In the genomic region with DNA sequence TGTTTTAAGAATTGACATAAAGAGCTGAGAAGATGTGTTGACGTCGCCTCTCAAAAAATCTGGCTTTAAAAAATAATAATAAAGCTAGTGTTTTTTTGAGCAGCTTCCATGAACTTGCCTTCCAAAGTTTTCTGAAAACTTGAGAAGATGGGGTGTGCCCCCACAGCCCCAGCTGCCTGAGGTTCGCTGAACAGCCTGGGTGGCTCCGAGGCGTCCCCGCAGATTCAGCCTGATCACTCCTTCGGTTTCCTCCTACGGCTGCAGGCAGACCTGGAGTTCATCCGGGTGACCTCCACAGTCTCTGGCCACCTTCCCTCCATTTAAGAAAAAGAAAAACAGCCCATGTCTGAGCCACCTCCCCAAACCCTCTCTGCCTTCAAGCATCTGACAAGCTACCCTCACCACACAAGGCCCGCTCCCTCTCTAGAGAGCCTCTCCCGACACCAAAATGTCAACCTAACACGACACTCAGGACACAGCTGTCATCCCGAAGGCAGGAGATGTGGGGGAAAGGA, we compare ENCODE assay signal across 25 cellular contexts.
"Had no signal": no experiment of that assay in that cellular context is flagged by ENCODE, and none has a peak within 500 bp of the region (broad histone marks: within the 10 kb centered on the region; RNA-seq: fewer than 3 reads in every experiment).

No MANE protein-coding gene starts in this region.

- DNase-seq: activated B cell treated with CpG ODN at 0.5 μM for 24 hours; activated CD4-positive, alpha-beta T cell treated with anti-CD3 and anti-CD28 coated beads for 1 hour; activated CD4-positive, alpha-beta T cell treated with anti-CD3 and anti-CD28 coated beads, Interleukin-2, amount 10 ng/mL, durations not matched to agents 24 days and 14 days; activated CD4-positive, alpha-beta T cell treated with anti-CD3 and anti-CD28 coated beads, Interleukin-2, amount 50 U/mL, for 48 hours; activated CD8-positive, alpha-beta memory T cell treated with anti-CD3 and anti-CD28 coated beads, Interleukin-2, amount 10 ng/mL, durations not matched to agents 7 days and 5 days; activated gamma-delta T cell treated with Interleukin-2 at 50 U/mL for 16 hours; activated naive CD4-positive, alpha-beta T cell treated with anti-CD3 and anti-CD28 coated beads, Interleukin-2, amount 10 ng/mL, durations not matched to agents 7 days and 5 days; activated T-cell treated with anti-CD3 and anti-CD28 coated beads, Interleukin-2, amount 50 U/mL, for 24 hours; IMR-90; Kasumi-1; KBM-7; NCI-H1105 treated with DMSO at 0.1 percent for 48 hours; NCI-H1436 treated with DMSO at 0.1 percent for 48 hours; NCI-H187; NCI-H2081; NCI-H510A treated with DMSO at 0.1 percent for 48 hours; NCI-H69; NK-92 treated with Interleukin-12 subunit alpha and Interleukin-12 subunit beta, amount 100 ng/mL, for 24 hours; PC-3; SHP77 treated with DMSO at 0.1 percent for 48 hours; T-cell; T-helper 2 cell; T1000 had no signal

- H3K27me3 ChIP-seq: breast epithelium had no signal

- H3K4me3 Mint-ChIP-seq: activated B cell treated with CpG ODN at 0.5 μM for 24 hours; activated CD4-positive, alpha-beta T cell treated with anti-CD3 and anti-CD28 coated beads, Interleukin-2, amount 10 ng/mL, durations not matched to agents 24 days and 14 days; activated CD8-positive, alpha-beta memory T cell treated with anti-CD3 and anti-CD28 coated beads, Interleukin-2, amount 10 ng/mL, durations not matched to agents 7 days and 5 days; activated naive CD4-positive, alpha-beta T cell treated with anti-CD3 and anti-CD28 coated beads, Interleukin-2, amount 10 ng/mL, durations not matched to agents 7 days and 5 days; activated naive CD8-positive, alpha-beta T cell treated with anti-CD3 and anti-CD28 coated beads, Interleukin-2, amount 10 ng/mL, durations not matched to agents 7 days and 5 days; activated T-cell treated with anti-CD3 and anti-CD28 coated beads, Interleukin-2, amount 50 U/mL, for 24 hours; T-cell had no signal

- H3K4me3 ChIP-seq: breast epithelium had no signal

- H3K36me3 Mint-ChIP-seq: activated CD8-positive, alpha-beta memory T cell treated with anti-CD3 and anti-CD28 coated beads, Interleukin-2, amount 10 ng/mL, durations not matched to agents 7 days and 5 days; activated naive CD4-positive, alpha-beta T cell treated with anti-CD3 and anti-CD28 coated beads, Interleukin-2, amount 10 ng/mL, durations not matched to agents 7 days and 5 days; activated naive CD8-positive, alpha-beta T cell treated with anti-CD3 and anti-CD28 coated beads, Interleukin-2, amount 10 ng/mL, durations not matched to agents 7 days and 5 days; T-cell had no signal

- ATAC-seq: activated CD8-positive, alpha-beta memory T cell treated with anti-CD3 and anti-CD28 coated beads, Interleukin-2, amount 10 ng/mL, durations not matched to agents 7 days and 5 days; PC-3; T-cell had no signal

- H3K4me1 ChIP-seq: breast epithelium had no signal

- H3K36me3 ChIP-seq: breast epithelium had no signal

- H3K27ac ChIP-seq: breast epithelium had no signal

- H3K9me3 Mint-ChIP-seq: activated B cell treated with CpG ODN at 0.5 μM for 24 hours; activated CD4-positive, alpha-beta T cell treated with anti-CD3 and anti-CD28 coated beads, Interleukin-2, amount 10 ng/mL, durations not matched to agents 24 days and 14 days; activated naive CD8-positive, alpha-beta T cell treated with anti-CD3 and anti-CD28 coated beads, Interleukin-2, amount 10 ng/mL, durations not matched to agents 7 days and 5 days; activated T-cell treated with anti-CD3 and anti-CD28 coated beads, Interleukin-2, amount 50 U/mL, for 24 hours; T-cell had no signal

- H3K27me3 Mint-ChIP-seq: activated B cell treated with CpG ODN at 0.5 μM for 24 hours; activated CD4-positive, alpha-beta T cell treated with anti-CD3 and anti-CD28 coated beads, Interleukin-2, amount 10 ng/mL, durations not matched to agents 24 days and 14 days; activated CD8-positive, alpha-beta memory T cell treated with anti-CD3 and anti-CD28 coated beads, Interleukin-2, amount 10 ng/mL, durations not matched to agents 7 days and 5 days; activated naive CD4-positive, alpha-beta T cell treated with anti-CD3 and anti-CD28 coated beads, Interleukin-2, amount 10 ng/mL, durations not matched to agents 7 days and 5 days; activated naive CD8-positive, alpha-beta T cell treated with anti-CD3 and anti-CD28 coated beads, Interleukin-2, amount 10 ng/mL, durations not matched to agents 7 days and 5 days had no signal

- H3K4me1 Mint-ChIP-seq: activated B cell treated with CpG ODN at 0.5 μM for 24 hours; activated CD4-positive, alpha-beta T cell treated with anti-CD3 and anti-CD28 coated beads, Interleukin-2, amount 10 ng/mL, durations not matched to agents 24 days and 14 days; activated CD8-positive, alpha-beta memory T cell treated with anti-CD3 and anti-CD28 coated beads, Interleukin-2, amount 10 ng/mL, durations not matched to agents 7 days and 5 days; activated naive CD4-positive, alpha-beta T cell treated with anti-CD3 and anti-CD28 coated beads, Interleukin-2, amount 10 ng/mL, durations not matched to agents 7 days and 5 days; activated naive CD8-positive, alpha-beta T cell treated with anti-CD3 and anti-CD28 coated beads, Interleukin-2, amount 10 ng/mL, durations not matched to agents 7 days and 5 days; T-cell had no signal

- H3K27ac Mint-ChIP-seq: activated B cell treated with CpG ODN at 0.5 μM for 24 hours; activated CD4-positive, alpha-beta T cell treated with anti-CD3 and anti-CD28 coated beads, Interleukin-2, amount 10 ng/mL, durations not matched to agents 24 days and 14 days; activated CD8-positive, alpha-beta memory T cell treated with anti-CD3 and anti-CD28 coated beads, Interleukin-2, amount 10 ng/mL, durations not matched to agents 7 days and 5 days; activated naive CD4-positive, alpha-beta T cell treated with anti-CD3 and anti-CD28 coated beads, Interleukin-2, amount 10 ng/mL, durations not matched to agents 7 days and 5 days; activated naive CD8-positive, alpha-beta T cell treated with anti-CD3 and anti-CD28 coated beads, Interleukin-2, amount 10 ng/mL, durations not matched to agents 7 days and 5 days; activated T-cell treated with anti-CD3 and anti-CD28 coated beads, Interleukin-2, amount 50 U/mL, for 24 hours; T-cell had no signal

- H3K9me3 ChIP-seq: breast epithelium had no signal
